ENCODE assay signal across 1 cellular context in the genomic region with DNA sequence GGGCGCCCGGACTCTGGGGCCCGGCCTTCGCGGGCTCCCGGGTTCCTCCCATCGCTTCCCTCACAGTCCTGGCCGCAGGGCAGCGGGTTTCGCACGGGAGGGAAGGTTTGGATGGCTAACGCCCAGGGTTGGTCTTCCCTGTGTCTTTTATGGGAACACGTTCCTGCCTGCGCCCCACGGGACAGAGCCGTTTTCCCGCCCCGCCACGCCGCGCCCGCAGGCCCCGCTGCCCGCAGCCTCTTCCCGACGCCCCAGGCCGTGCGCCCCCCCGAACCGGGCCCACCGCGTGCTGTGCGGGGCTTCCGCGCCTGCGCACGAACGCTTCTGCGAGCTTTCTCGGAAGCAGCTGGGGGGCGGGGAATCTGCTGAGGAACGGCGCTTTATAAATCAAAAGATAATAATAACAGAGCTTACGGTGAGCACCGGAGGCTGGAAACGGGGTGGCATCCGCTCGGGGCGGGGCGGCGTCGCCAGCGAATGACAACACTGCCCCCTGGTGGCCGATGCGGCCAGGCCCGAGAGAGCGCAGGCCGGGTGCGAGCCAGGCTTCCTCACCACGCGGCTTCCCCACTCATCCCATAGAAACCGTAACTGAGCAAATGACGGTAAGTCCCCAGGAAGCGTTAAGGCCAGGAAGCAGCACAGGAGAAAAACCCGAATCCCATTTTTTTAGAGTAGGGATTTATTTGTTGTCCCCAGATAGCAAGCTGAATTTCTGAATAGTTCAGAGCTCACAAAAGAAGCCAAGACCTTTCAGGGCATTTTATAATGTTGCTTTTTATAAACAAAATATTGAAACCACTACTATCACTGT.
TF ChIP-seq lines count a peak whose summit lies in the region.

No MANE protein-coding gene starts in this region.

TF ChIP-seq in K562, 482 proteins besides CTCF, POLR2A, EP300 and RAD21 (continued from another document):
- TF ChIP-seq, protein P1, sequence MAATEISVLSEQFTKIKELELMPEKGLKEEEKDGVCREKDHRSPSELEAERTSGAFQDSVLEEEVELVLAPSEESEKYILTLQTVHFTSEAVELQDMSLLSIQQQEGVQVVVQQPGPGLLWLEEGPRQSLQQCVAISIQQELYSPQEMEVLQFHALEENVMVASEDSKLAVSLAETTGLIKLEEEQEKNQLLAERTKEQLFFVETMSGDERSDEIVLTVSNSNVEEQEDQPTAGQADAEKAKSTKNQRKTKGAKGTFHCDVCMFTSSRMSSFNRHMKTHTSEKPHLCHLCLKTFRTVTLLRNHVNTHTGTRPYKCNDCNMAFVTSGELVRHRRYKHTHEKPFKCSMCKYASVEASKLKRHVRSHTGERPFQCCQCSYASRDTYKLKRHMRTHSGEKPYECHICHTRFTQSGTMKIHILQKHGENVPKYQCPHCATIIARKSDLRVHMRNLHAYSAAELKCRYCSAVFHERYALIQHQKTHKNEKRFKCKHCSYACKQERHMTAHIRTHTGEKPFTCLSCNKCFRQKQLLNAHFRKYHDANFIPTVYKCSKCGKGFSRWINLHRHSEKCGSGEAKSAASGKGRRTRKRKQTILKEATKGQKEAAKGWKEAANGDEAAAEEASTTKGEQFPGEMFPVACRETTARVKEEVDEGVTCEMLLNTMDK (IDR thresholded peaks at IDR 0.05; ENCODE audit: borderline replicate concordance, insufficient read depth, low read depth, low read length, poor library complexity, severe bottlenecking) = no peak
- TF ChIP-seq MTF1 (CRISPR knock-in tag; IDR thresholded peaks at IDR 0.05; ENCODE audit: borderline replicate concordance) = no peak
- TF ChIP-seq, protein P2, sequence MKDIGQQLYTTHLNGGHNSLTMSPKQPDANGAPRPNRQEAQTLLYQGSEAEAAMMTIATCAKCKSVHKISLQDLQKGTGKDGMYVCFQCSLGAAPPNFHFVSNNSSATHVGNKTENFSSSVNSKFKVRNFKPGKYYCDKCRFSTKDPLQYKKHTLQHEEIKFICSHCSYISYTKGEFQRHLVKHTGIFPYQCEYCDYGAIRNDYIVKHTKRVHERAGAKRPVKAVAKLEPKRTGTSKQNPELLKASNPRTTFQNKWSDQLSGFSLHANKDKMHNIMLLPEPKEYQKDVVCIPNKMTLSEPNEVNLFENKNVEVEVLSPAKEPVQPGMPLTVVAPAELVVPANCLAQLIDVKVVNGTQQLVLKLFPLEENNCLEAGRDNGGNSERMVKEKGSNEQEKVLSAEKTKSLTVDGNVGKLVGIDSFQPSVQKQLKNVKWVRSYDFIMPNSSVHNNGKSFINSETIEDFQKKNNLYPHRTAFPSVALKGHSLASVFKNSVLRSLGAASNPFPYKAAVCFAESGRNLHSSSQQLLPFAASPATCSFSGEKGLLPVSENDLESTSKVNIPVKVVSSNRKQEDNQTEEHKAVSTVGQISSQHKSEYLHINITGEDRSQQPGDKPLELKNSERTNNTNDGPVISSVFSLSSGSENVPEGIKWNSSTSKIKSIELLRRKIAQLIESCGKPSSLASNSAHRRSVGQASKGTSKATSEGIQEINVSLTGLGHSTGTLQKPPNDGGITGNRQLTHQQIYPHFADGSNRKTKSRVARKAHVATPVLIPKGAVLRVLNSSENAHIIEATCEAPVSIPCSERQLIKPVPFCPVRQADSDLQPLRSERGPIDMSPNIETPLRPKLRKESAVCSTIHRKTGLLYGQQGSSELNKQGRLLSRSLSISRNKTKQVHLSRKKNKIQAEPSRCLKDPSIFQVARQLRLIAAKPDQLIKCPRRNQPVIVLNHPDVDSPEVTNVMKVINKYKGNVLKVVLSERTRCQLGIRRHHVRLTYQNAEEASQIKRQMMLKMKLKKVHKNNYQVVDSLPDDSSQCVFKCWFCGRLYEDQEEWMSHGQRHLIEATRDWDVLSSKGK (CRISPR knock-in tag; IDR thresholded peaks at IDR 0.05) = no peak
- no peak for TF ChIP-seq NELFE (IDR thresholded peaks at IDR 0.05; ENCODE audit: insufficient read depth, insufficient read length)
- TF ChIP-seq, protein P3, sequence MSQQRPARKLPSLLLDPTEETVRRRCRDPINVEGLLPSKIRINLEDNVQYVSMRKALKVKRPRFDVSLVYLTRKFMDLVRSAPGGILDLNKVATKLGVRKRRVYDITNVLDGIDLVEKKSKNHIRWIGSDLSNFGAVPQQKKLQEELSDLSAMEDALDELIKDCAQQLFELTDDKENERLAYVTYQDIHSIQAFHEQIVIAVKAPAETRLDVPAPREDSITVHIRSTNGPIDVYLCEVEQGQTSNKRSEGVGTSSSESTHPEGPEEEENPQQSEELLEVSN (IDR thresholded peaks at IDR 0.05; ENCODE audit: borderline replicate concordance in 1 of 2, extremely low read depth in 1 of 2, insufficient read depth in 1 of 2, insufficient read length in 1 of 2, low read depth in 1 of 2, low read length in 1 of 2, poor library complexity in 1 of 2, severe bottlenecking in 1 of 2) = peak in 1 of 2 experiments; percentile 32
- peak; percentile 70; the same call in 1 of the 2 replicates for TF ChIP-seq ZSCAN29 (IDR thresholded peaks at IDR 0.05)
- TF ChIP-seq GATAD2B (IDR thresholded peaks at IDR 0.05; ENCODE audit: borderline replicate concordance) = no peak
- TF ChIP-seq, protein P4, sequence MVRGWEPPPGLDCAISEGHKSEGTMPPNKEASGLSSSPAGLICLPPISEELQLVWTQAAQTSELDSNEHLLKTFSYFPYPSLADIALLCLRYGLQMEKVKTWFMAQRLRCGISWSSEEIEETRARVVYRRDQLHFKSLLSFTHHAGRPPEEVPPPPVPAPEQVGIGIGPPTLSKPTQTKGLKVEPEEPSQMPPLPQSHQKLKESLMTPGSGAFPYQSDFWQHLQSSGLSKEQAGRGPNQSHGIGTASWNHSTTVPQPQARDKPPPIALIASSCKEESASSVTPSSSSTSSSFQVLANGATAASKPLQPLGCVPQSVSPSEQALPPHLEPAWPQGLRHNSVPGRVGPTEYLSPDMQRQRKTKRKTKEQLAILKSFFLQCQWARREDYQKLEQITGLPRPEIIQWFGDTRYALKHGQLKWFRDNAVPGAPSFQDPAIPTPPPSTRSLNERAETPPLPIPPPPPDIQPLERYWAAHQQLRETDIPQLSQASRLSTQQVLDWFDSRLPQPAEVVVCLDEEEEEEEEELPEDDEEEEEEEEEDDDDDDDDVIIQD (CRISPR knock-in tag; IDR thresholded peaks at IDR 0.05) = no peak
- no peak for TF ChIP-seq RBM14 (IDR thresholded peaks at IDR 0.05; ENCODE audit: borderline replicate concordance, insufficient read depth, low read depth, low read length)
- TF ChIP-seq, protein P5, sequence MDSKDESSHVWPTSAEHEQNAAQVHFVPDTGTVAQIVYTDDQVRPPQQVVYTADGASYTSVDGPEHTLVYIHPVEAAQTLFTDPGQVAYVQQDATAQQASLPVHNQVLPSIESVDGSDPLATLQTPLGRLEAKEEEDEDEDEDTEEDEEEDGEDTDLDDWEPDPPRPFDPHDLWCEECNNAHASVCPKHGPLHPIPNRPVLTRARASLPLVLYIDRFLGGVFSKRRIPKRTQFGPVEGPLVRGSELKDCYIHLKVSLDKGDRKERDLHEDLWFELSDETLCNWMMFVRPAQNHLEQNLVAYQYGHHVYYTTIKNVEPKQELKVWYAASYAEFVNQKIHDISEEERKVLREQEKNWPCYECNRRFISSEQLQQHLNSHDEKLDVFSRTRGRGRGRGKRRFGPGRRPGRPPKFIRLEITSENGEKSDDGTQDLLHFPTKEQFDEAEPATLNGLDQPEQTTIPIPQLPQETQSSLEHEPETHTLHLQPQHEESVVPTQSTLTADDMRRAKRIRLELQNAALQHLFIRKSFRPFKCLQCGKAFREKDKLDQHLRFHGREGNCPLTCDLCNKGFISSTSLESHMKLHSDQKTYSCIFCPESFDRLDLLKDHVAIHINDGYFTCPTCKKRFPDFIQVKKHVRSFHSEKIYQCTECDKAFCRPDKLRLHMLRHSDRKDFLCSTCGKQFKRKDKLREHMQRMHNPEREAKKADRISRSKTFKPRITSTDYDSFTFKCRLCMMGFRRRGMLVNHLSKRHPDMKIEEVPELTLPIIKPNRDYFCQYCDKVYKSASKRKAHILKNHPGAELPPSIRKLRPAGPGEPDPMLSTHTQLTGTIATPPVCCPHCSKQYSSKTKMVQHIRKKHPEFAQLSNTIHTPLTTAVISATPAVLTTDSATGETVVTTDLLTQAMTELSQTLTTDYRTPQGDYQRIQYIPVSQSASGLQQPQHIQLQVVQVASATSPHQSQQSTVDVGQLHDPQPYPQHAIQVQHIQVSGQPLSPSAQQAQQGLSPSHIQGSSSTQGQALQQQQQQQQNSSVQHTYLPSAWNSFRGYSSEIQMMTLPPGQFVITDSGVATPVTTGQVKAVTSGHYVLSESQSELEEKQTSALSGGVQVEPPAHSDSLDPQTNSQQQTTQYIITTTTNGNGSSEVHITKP (IDR thresholded peaks at IDR 0.05; ENCODE audit: partially characterized antibody) = no peak
- no peak for TF ChIP-seq KLF10 (CRISPR knock-in tag; IDR thresholded peaks at IDR 0.05)
- TF ChIP-seq, protein P6, sequence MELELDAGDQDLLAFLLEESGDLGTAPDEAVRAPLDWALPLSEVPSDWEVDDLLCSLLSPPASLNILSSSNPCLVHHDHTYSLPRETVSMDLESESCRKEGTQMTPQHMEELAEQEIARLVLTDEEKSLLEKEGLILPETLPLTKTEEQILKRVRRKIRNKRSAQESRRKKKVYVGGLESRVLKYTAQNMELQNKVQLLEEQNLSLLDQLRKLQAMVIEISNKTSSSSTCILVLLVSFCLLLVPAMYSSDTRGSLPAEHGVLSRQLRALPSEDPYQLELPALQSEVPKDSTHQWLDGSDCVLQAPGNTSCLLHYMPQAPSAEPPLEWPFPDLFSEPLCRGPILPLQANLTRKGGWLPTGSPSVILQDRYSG (tag; conservative IDR thresholded peaks at IDR 0.05; ENCODE audit: low read depth) = no peak
- no peak for TF ChIP-seq ILK (tag; IDR thresholded peaks at IDR 0.05; ENCODE audit: borderline replicate concordance, low read depth)
- no peak for TF ChIP-seq SMAD3 (CRISPR knock-in tag; conservative IDR thresholded peaks at IDR 0.05)
- TF ChIP-seq, protein P7, sequence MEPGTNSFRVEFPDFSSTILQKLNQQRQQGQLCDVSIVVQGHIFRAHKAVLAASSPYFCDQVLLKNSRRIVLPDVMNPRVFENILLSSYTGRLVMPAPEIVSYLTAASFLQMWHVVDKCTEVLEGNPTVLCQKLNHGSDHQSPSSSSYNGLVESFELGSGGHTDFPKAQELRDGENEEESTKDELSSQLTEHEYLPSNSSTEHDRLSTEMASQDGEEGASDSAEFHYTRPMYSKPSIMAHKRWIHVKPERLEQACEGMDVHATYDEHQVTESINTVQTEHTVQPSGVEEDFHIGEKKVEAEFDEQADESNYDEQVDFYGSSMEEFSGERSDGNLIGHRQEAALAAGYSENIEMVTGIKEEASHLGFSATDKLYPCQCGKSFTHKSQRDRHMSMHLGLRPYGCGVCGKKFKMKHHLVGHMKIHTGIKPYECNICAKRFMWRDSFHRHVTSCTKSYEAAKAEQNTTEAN (CRISPR knock-in tag; IDR thresholded peaks at IDR 0.05) = no peak
